8 cellular contexts compared by ENCODE assay signal in genomic region chr2:73828818-73829570, GRCh38. TPM values are rescaled to one million over a fixed set of nuclear protein-coding genes. Genes with fewer than 3 reads are reported as not detected.
DNase-seq lines count a peak whose midpoint lies in the region; FAIRE-seq and TF ChIP-seq lines count a peak whose summit lies in the region.

TSS of gene STAMBP (plus strand) at chr2:73828961. CDS start at chr2:73830857, 1,896 bp downstream.

- H2BK15ac ChIP-seq in neuronal stem cell (ENCODE audit: low read length) = no peak within 1 kb of the TSS

- no peak within 1 kb of the TSS for H3K4ac ChIP-seq in neuronal stem cell (ENCODE audit: low read length)

- H3K79me1 ChIP-seq in neuronal stem cell (ENCODE audit: low read depth, low read length) = no peaks in the 10 kb centered on the region

- no CpG with 5 or more reads among the region's 48 CpGs for WGBS in neuronal stem cell (ENCODE audit: extremely low coverage in 2 of 2, insufficient read length in 2 of 2, insufficient replicate concordance in 1 of 2), 2 donors

- peak within 1 kb of the TSS; percentile 78 for H3K27ac Mint-ChIP-seq in HFFc6
- peak within 1 kb of the TSS; percentile 94 for H3K27ac Mint-ChIP-seq in activated naive CD4-positive, alpha-beta T cell treated with anti-CD3 and anti-CD28 coated beads, Interleukin-2, amount 10 ng/mL, durations not matched to agents 7 days and 5 days

- H3K4me1 Mint-ChIP-seq in HFFc6 (ENCODE audit: low read depth) = peaks cover 43% of the 10 kb centered on the region
- peaks cover 40% of the 10 kb centered on the region for H3K4me1 Mint-ChIP-seq in activated naive CD4-positive, alpha-beta T cell treated with anti-CD3 and anti-CD28 coated beads, Interleukin-2, amount 10 ng/mL, durations not matched to agents 7 days and 5 days

- H2BK5ac ChIP-seq in neuronal stem cell (ENCODE audit: low read length) = peak within 1 kb of the TSS; percentile 45

- CTCF ChIA-PET in activated naive CD4-positive, alpha-beta T cell treated with anti-CD3 and anti-CD28 coated beads, Interleukin-2, amount 10 ng/mL, durations not matched to agents 7 days and 5 days (lab: Charles Lee) = interaction anchor here (0.6 to 5.5 kb wide), 17 partner anchors 17 to 712 kb away, joined by 3 to 50 read pairs (median 3); partner anchors contain the start of gene BOLA3

- no peak within 1 kb of the TSS for H3K14ac ChIP-seq in neuronal stem cell (ENCODE audit: low read length)

- peak within 1 kb of the TSS; percentile 5 for H2AK5ac ChIP-seq in neuronal stem cell (ENCODE audit: low read depth, low read length)

- H4K91ac ChIP-seq in neuronal stem cell (ENCODE audit: low read depth, low read length, poor library complexity) = no peak within 1 kb of the TSS

- H2BK12ac ChIP-seq in neuronal stem cell (ENCODE audit: low read length) = no peak within 1 kb of the TSS

- peak; percentile 68 for TF ChIP-seq POLR2A in NB4 (IDR thresholded peaks at IDR 0.05; ENCODE audit: extremely low read depth, insufficient read length)

- H3K27me3 ChIP-seq in neuronal stem cell (ENCODE audit: control insufficient read depth in 3 of 3, insufficient read depth in 3 of 3, low read depth in 1 of 3, low read length in 3 of 3) = peaks cover 0 to 3% (median 0%) of the 10 kb centered on the region in 3 experiments

- H4K8ac ChIP-seq in neuronal stem cell (ENCODE audit: low read depth, low read length) = no peak within 1 kb of the TSS

- peaks cover 4% of the 10 kb centered on the region; the same call in 1 of the 2 replicates for H3K27me3 Mint-ChIP-seq in HFFc6 (ENCODE audit: insufficient read depth)
- H3K27me3 Mint-ChIP-seq in activated naive CD4-positive, alpha-beta T cell treated with anti-CD3 and anti-CD28 coated beads, Interleukin-2, amount 10 ng/mL, durations not matched to agents 7 days and 5 days = peaks cover 4% of the 10 kb centered on the region

- peaks cover 14% of the 10 kb centered on the region for H3K36me3 Mint-ChIP-seq in HFFc6 (ENCODE audit: low read depth)
- H3K36me3 Mint-ChIP-seq in activated naive CD4-positive, alpha-beta T cell treated with anti-CD3 and anti-CD28 coated beads, Interleukin-2, amount 10 ng/mL, durations not matched to agents 7 days and 5 days = peaks cover 31% of the 10 kb centered on the region

- H3K9me3 ChIP-seq in SK-N-MC (ENCODE audit: low read depth, low read length) = no peaks in the 10 kb centered on the region
- H3K9me3 ChIP-seq in neuronal stem cell (replicated peaks in 1 of 2; ENCODE audit: control insufficient read depth in 2 of 2, insufficient read depth in 1 of 2, low read depth in 1 of 2, low read length in 2 of 2) = peaks cover 0 to 2% of the 10 kb centered on the region in 2 donors

- H3K27ac ChIP-seq in SK-N-MC (peak within 1 kb of the TSS; percentile 75; the same call in 1 of the 2 replicates), neuronal stem cell (replicated peaks; ENCODE audit: low read length) (no peak within 1 kb of the TSS)

- TF ChIP-seq CTCF in HFFc6 (IDR thresholded peaks at IDR 0.05) (no peak), NB4 (IDR thresholded peaks at IDR 0.05; ENCODE audit: low read depth, low read length) (no peak), subcutaneous adipose tissue (IDR thresholded peaks at IDR 0.05; ENCODE audit: low read depth) (no peak)

- H3K4me1 ChIP-seq in neuronal stem cell (ENCODE audit: control insufficient read depth in 2 of 2, insufficient read depth in 1 of 2, low read depth in 1 of 2, low read length in 2 of 2) = peaks cover 1 to 9% of the 10 kb centered on the region in 2 donors

- DNase-seq in GM04503 (ENCODE audit: low read depth) (peak; percentile 65), HFFc6 (peak; percentile 95), NB4 (ENCODE audit: low read depth) (peak; percentile 97), SK-N-MC (ENCODE audit: low read depth, low spot score) (peak; percentile 95), frontal cortex (ENCODE audit: low spot score in 2 of 2) (peak; percentile 90 to 92), neuronal stem cell (ENCODE audit: low spot score) (peak; percentile 89)
- DNase-seq in activated naive CD4-positive, alpha-beta T cell treated with anti-CD3 and anti-CD28 coated beads, Interleukin-2, amount 10 ng/mL, durations not matched to agents 7 days and 5 days = peak; percentile 97

- H3K9me3 Mint-ChIP-seq in HFFc6 = no peaks in the 10 kb centered on the region
- peaks cover 6% of the 10 kb centered on the region for H3K9me3 Mint-ChIP-seq in activated naive CD4-positive, alpha-beta T cell treated with anti-CD3 and anti-CD28 coated beads, Interleukin-2, amount 10 ng/mL, durations not matched to agents 7 days and 5 days

- H3K18ac ChIP-seq in neuronal stem cell (ENCODE audit: low read length) = peak within 1 kb of the TSS; percentile 84

- no peak within 1 kb of the TSS for H2BK120ac ChIP-seq in neuronal stem cell (ENCODE audit: low read depth, low read length)

- H3K9ac ChIP-seq in SK-N-MC (ENCODE audit: insufficient read length) (peak within 1 kb of the TSS; percentile 96), neuronal stem cell (ENCODE audit: low read depth, low read length, poor library complexity) (peak within 1 kb of the TSS; percentile 94)

- H3K4me2 ChIP-seq in neuronal stem cell (ENCODE audit: insufficient read depth, low read length, poor library complexity, severe bottlenecking) = peak within 1 kb of the TSS; percentile 89

- H3K36me3 ChIP-seq in SK-N-MC (ENCODE audit: insufficient read depth, low read length) = peaks cover 31% of the 10 kb centered on the region
- peaks cover 8 to 31% of the 10 kb centered on the region in 2 donors for H3K36me3 ChIP-seq in neuronal stem cell (replicated peaks in 1 of 2; ENCODE audit: control insufficient read depth in 2 of 2, insufficient read depth in 2 of 2, low read length in 2 of 2)

- H2AFZ ChIP-seq in neuronal stem cell (ENCODE audit: low read length) = peak within 1 kb of the TSS; percentile 91

- H3K23ac ChIP-seq in neuronal stem cell (ENCODE audit: low read depth, low read length, poor library complexity) = peak within 1 kb of the TSS; percentile 77

- H3K4me3 ChIP-seq in NB4 (ENCODE audit: low read depth, low read length) = peak within 1 kb of the TSS; percentile 92
- H3K4me3 ChIP-seq in SK-N-MC = peak within 1 kb of the TSS; percentile 87
- H3K4me3 ChIP-seq in neuronal stem cell (ENCODE audit: low read length in 2 of 2) = peak within 1 kb of the TSS; percentile 64 to 94

- peak within 1 kb of the TSS; percentile 87 for H3K4me3 Mint-ChIP-seq in HFFc6
- peak within 1 kb of the TSS; percentile 91 for H3K4me3 Mint-ChIP-seq in activated naive CD4-positive, alpha-beta T cell treated with anti-CD3 and anti-CD28 coated beads, Interleukin-2, amount 10 ng/mL, durations not matched to agents 7 days and 5 days

- peak; percentile 77 for FAIRE-seq in frontal cortex (lab: Jason Lieb, UNC)

RNA-seq across cellular contexts. Expression of gene STAMBP, which starts in this region (rescaled TPM):
- 10 to 100 TPM; 31.6 to 37.2 (median 34.5) TPM for total RNA-seq in HFFc6 (2021; fragmentation: NEBNext Ultra II Directional; extraction: Animal tissue kit (Norgen Biotek cat#: 25700))
- total RNA-seq in frontal cortex (14.3 TPM), subcutaneous adipose tissue (10 to 100 TPM; 26.2 to 36.2 (median 32.3) TPM)
- 53.2 TPM for polyA plus RNA-seq in neuronal stem cell (2013, experiment 1 of 2)
- polyA plus RNA-seq in neuronal stem cell (2013, experiment 2 of 2) = 52.9 TPM
